Comparison of ENCODE assay signal across 24 cellular contexts in the genomic region with DNA sequence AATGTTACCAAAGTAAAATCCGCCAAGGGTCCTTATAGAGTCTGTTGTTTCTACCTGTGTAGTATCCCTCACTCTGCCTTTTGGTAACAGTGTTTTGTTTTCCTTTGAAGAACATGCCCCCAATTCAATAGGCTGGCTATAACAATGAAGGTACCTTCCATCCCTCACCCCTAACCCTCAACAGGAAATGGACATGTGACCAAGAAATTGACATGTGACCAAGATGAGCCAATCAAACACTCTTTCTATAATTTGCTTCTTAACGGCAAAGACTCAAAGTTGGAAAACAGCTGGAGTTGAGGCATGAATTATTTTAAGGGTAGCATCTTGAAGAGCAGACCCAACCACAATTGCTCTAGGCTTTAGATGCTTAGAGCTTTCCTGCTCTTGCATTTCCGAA.
"Had no signal": no experiment of that assay in that cellular context is flagged by ENCODE, and none has a peak within 500 bp of the region (broad histone marks: within the 10 kb centered on the region; RNA-seq: fewer than 3 reads in every experiment).

No MANE protein-coding gene starts in this region.

- H3K9me3 Mint-ChIP-seq: mesothelial cell of epicardium; natural killer cell treated with Interleukin-12 subunit alpha and Interleukin-12 subunit beta and Interleukin-15 and Interleukin-18, amount 100 ng/mL, for 72 hours; neural progenitor cell; stimulated activated effector memory CD8-positive, alpha-beta T cell treated with anti-CD3 and anti-CD28 coated beads, Interleukin-12 subunit alpha, Interleukin-12 subunit beta, amount 100 ng/mL, for 72 hours had no signal

- H3K4me2 ChIP-seq: neural progenitor cell had no signal

- H3K4me3 ChIP-seq: dorsolateral prefrontal cortex, heart left ventricle, left lung, lower lobe of right lung, neural progenitor cell, ovary, suprapubic skin, thyroid gland, upper lobe of left lung, uterus had no signal

- H3K27me3 ChIP-seq: dorsolateral prefrontal cortex, heart left ventricle, left lung, neural progenitor cell, ovary, suprapubic skin, thyroid gland, upper lobe of left lung, uterus had no signal

- H3K9me3 ChIP-seq: heart left ventricle, left lung, lower lobe of right lung, ovary, suprapubic skin, thyroid gland, upper lobe of left lung, uterus had no signal

- H3K27ac Mint-ChIP-seq: mesothelial cell of epicardium; natural killer cell treated with Interleukin-12 subunit alpha and Interleukin-12 subunit beta and Interleukin-15 and Interleukin-18, amount 100 ng/mL, for 72 hours; neural progenitor cell; stimulated activated effector memory CD8-positive, alpha-beta T cell treated with anti-CD3 and anti-CD28 coated beads, Interleukin-12 subunit alpha, Interleukin-12 subunit beta, amount 100 ng/mL, for 72 hours had no signal

- ATAC-seq: heart left ventricle; left lung; lower lobe of right lung; natural killer cell treated with Interleukin-12 subunit alpha and Interleukin-12 subunit beta and Interleukin-15 and Interleukin-18, amount 100 ng/mL, for 72 hours; right cardiac atrium; stimulated activated effector memory CD8-positive, alpha-beta T cell treated with anti-CD3 and anti-CD28 coated beads, Interleukin-12 subunit alpha, Interleukin-12 subunit beta, amount 100 ng/mL, for 72 hours; stimulated activated naive CD8-positive, alpha-beta T cell treated with anti-CD3 and anti-CD28 coated beads, Interleukin-15, Interleukin-2, amounts not matched to agents 100 U/mL and 50 U/mL, for 24 hours had no signal

- H3K4me3 Mint-ChIP-seq: memory B cell; mesothelial cell of epicardium; natural killer cell treated with Interleukin-12 subunit alpha and Interleukin-12 subunit beta and Interleukin-15 and Interleukin-18, amount 100 ng/mL, for 72 hours; neural progenitor cell; stimulated activated effector memory CD8-positive, alpha-beta T cell treated with anti-CD3 and anti-CD28 coated beads, Interleukin-12 subunit alpha, Interleukin-12 subunit beta, amount 100 ng/mL, for 72 hours had no signal

- DNase-seq: cortex of kidney; dorsolateral prefrontal cortex; effector CD8-positive, alpha-beta T cell; foreskin melanocyte; heart left ventricle; hypothalamus; islet precursor cell; left lung; lower lobe of right lung; nucleus accumbens; ovary; right cardiac atrium; stimulated activated CD4-positive, alpha-beta T cell treated with anti-CD3 and anti-CD28 coated beads, Interleukin-4, amount 100 ng/mL, for 1 hour; stimulated activated CD8-positive, alpha-beta memory T cell treated with anti-CD3 and anti-CD28 coated beads, Interleukin-4, amount 100 ng/mL, for 48 hours; stimulated activated naive CD8-positive, alpha-beta T cell treated with anti-CD3 and anti-CD28 coated beads, Interleukin-15, Interleukin-2, amounts not matched to agents 100 U/mL and 50 U/mL, for 24 hours; thyroid gland; upper lobe of left lung; uterus had no signal

- H3K36me3 ChIP-seq: heart left ventricle, left lung, lower lobe of right lung, neural progenitor cell, ovary, suprapubic skin, thyroid gland, upper lobe of left lung, uterus had no signal

- H3K27me3 Mint-ChIP-seq: memory B cell; natural killer cell treated with Interleukin-12 subunit alpha and Interleukin-12 subunit beta and Interleukin-15 and Interleukin-18, amount 100 ng/mL, for 72 hours had no signal

- H3K36me3 Mint-ChIP-seq: mesothelial cell of epicardium; natural killer cell treated with Interleukin-12 subunit alpha and Interleukin-12 subunit beta and Interleukin-15 and Interleukin-18, amount 100 ng/mL, for 72 hours; neural progenitor cell; stimulated activated effector memory CD8-positive, alpha-beta T cell treated with anti-CD3 and anti-CD28 coated beads, Interleukin-12 subunit alpha, Interleukin-12 subunit beta, amount 100 ng/mL, for 72 hours had no signal

- H3K4me1 ChIP-seq: uterus had no signal

- H3K9ac ChIP-seq: neural progenitor cell had no signal

- H3K27ac ChIP-seq: dorsolateral prefrontal cortex, heart left ventricle, left lung, lower lobe of right lung, neural progenitor cell, ovary, suprapubic skin, thyroid gland, upper lobe of left lung, uterus had no signal

- H2AFZ ChIP-seq: neural progenitor cell had no signal
